Comparison of ENCODE assay signal across 17 cellular contexts in the genomic region with DNA sequence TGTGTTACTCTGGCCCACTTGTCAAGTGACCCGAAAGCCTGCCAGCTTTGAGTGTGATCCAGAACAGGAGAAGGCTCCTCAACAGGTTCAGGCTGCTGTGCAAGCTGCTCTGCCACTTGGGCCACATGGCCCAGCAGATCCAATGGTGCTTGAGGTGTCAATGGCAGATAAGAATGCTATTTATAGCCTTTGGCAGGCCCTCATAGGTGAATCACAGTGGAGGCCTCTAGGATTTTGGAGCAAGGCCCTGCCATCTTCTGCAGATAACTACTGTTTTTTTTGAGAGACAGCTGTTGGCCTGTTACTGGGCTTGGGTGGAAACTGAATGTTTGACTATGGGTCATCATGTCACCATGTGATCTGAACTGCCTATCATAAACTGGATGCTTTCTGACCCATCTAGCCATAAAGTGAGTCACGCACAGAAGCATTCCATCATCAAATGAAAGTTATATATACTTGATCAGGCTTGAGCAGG.
A peak's percentile ranks its signal among the peaks of the same experiment; 100 is the strongest.
DNase-seq lines count a peak whose midpoint lies in the region; ATAC-seq and TF ChIP-seq lines count a peak whose summit lies in the region.
"Had no signal": no experiment of that assay in that cellular context is flagged by ENCODE, and none has a peak within 500 bp of the region (broad histone marks: within the 10 kb centered on the region; RNA-seq: fewer than 3 reads in every experiment).

No MANE protein-coding gene starts in this region.

- H3K4me3 ChIP-seq in MG63, result no peak overlapping the region
- no peak overlapping the region for H3K4me3 ChIP-seq in epithelial cell of esophagus (ENCODE audit: low read length)
- H3K4me3 ChIP-seq in hepatocyte, result no peak overlapping the region
- H3K4me3 ChIP-seq: lower lobe of right lung, prostate gland, stomach had no signal

- H3K79me2 ChIP-seq in hepatocyte, result no peaks in the 10 kb centered on the region

- intact Hi-C loops in posterior cingulate gyrus (cut with DNase I), result no loop called here

- ATAC-seq in GM21529 (IDR thresholded peaks at IDR 0.05; ENCODE audit: unreplicated experiment), result no peak
- ATAC-seq: lower lobe of right lung; naive thymus-derived CD8-positive, alpha-beta T cell had no signal

- H3K4me1 Mint-ChIP-seq in endothelial cell (ENCODE audit: unreplicated experiment), result no peaks in the 10 kb centered on the region
- H3K4me1 Mint-ChIP-seq: naive thymus-derived CD8-positive, alpha-beta T cell had no signal

- DNase-seq in DMS 273 treated with DMSO at 0.1 percent for 48 hours (lab: John Stamatoyannopoulos, UW) (peak; percentile 4), MG63 (peak; percentile 65), epithelial cell of esophagus (ENCODE audit: low read depth) (peak; percentile 36), hepatocyte (ENCODE audit: low spot score) (peak; percentile 40), posterior cingulate gyrus (no peak), epidermal melanocyte (ENCODE audit: insufficient read length, low spot score) (no peak), endothelial cell (ENCODE audit: low spot score) (no peak)
- DNase-seq: activated effector memory CD4-positive, alpha-beta T cell treated with Interleukin-2 at 50 U/mL for 16 hours; Calu3; lower lobe of right lung; naive thymus-derived CD8-positive, alpha-beta T cell; NCI-H1105; NCI-H345; stomach; WERI-Rb-1 had no signal

- TF ChIP-seq CTCF in epithelial cell of esophagus (IDR thresholded peaks at IDR 0.05; ENCODE audit: insufficient read depth, low read depth, low read length, missing control alignments), result no peak
- TF ChIP-seq CTCF in hepatocyte (IDR thresholded peaks at IDR 0.05; ENCODE audit: poor library complexity), result no peak
- no peak for TF ChIP-seq CTCF in endothelial cell (IDR thresholded peaks at IDR 0.05; ENCODE audit: unreplicated experiment)

- no peaks in the 10 kb centered on the region for H4K20me1 ChIP-seq in hepatocyte (ENCODE audit: insufficient read depth, poor library complexity, severe bottlenecking)

- peaks cover 1% of the 10 kb centered on the region for H3K27me3 Mint-ChIP-seq in endothelial cell (ENCODE audit: unreplicated experiment)

- WGBS in hepatocyte (ENCODE audit: low lambda C conversion rate, missing lambda C conversion rate), result 87% methylated on average over 2 of the region's 2 CpGs

- H3K4me2 ChIP-seq in hepatocyte, result no peak overlapping the region

- H3K4me3 Mint-ChIP-seq in endothelial cell (ENCODE audit: unreplicated experiment), result no peak overlapping the region
- H3K4me3 Mint-ChIP-seq: naive thymus-derived CD8-positive, alpha-beta T cell had no signal

- H3K27ac ChIP-seq in hepatocyte, result peak overlapping the region; percentile 80
- H3K27ac ChIP-seq: lower lobe of right lung, prostate gland, stomach, WERI-Rb-1 had no signal

- no peaks in the 10 kb centered on the region for H3K36me3 Mint-ChIP-seq in endothelial cell (ENCODE audit: low read depth, unreplicated experiment)
- H3K36me3 Mint-ChIP-seq: naive thymus-derived CD8-positive, alpha-beta T cell had no signal

- H3K27ac Mint-ChIP-seq in endothelial cell (ENCODE audit: unreplicated experiment), result no peak overlapping the region
- H3K27ac Mint-ChIP-seq: naive thymus-derived CD8-positive, alpha-beta T cell had no signal

- no peaks in the 10 kb centered on the region for H3K9me3 ChIP-seq in MG63
- no peaks in the 10 kb centered on the region for H3K9me3 ChIP-seq in hepatocyte (ENCODE audit: low read depth)
- H3K9me3 ChIP-seq: lower lobe of right lung, prostate gland, stomach had no signal

- no peaks in the 10 kb centered on the region for H3K27me3 ChIP-seq in MG63
- no peaks in the 10 kb centered on the region for H3K27me3 ChIP-seq in hepatocyte
- H3K27me3 ChIP-seq: stomach had no signal

- H2AFZ ChIP-seq in hepatocyte, result no peak overlapping the region

- peaks cover 3% of the 10 kb centered on the region for H3K4me1 ChIP-seq in hepatocyte (ENCODE audit: insufficient read depth)
- H3K4me1 ChIP-seq: lower lobe of right lung, prostate gland, stomach had no signal

- no peaks in the 10 kb centered on the region for H3K9me3 Mint-ChIP-seq in endothelial cell (ENCODE audit: unreplicated experiment)

- H3K36me3 ChIP-seq in MG63 (no peaks in the 10 kb centered on the region), hepatocyte (replicated peaks; ENCODE audit: insufficient read depth, low read depth) (no peaks in the 10 kb centered on the region)
- H3K36me3 ChIP-seq: lower lobe of right lung, prostate gland, stomach, WERI-Rb-1 had no signal

- H3K9me2 ChIP-seq in hepatocyte (replicated peaks; ENCODE audit: insufficient read depth), result no peaks in the 10 kb centered on the region

Comparison
In these comparisons a context has a peak if more than half of its experiments do, and no peak if none do; other contexts are left out.
1. DNase-seq: peak in DMS 273 treated with DMSO at 0.1 percent for 48 hours (single experiment), MG63 (single experiment), epithelial cell of esophagus (single experiment) and hepatocyte (single experiment); none in posterior cingulate gyrus (0 of 10), epidermal melanocyte (single experiment) and endothelial cell (single experiment).